ENCODE assay signal across 27 cellular contexts in the genomic region with DNA sequence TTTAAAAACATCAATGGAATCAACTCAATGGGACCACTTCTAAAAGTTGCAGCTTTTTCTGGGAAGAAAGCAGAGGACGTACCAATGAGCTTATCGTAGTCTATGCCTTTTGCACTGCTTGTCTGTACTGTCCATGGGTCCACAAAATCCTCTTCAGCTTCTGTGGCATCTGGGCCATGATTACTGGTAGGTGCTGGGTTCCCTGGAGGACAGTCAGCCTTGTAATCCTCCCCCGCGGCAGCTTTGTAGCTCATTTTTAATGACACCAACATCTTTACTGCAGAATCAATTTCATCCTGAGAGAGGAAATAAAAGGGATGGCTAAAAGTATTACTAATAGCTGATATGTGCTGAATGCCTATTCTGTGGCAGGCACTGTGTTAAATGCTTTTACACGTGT. TPM values are rescaled to one million over a fixed set of nuclear protein-coding genes. Genes with fewer than 3 reads are reported as not detected.
"Had no signal": no experiment of that assay in that cellular context is flagged by ENCODE, and none has a peak within 500 bp of the region (broad histone marks: within the 10 kb centered on the region; RNA-seq: fewer than 3 reads in every experiment).

No MANE protein-coding gene starts in this region.

- H3K9me3 Mint-ChIP-seq: activated CD4-positive, alpha-beta T cell treated with anti-CD3 and anti-CD28 coated beads, Interleukin-2, amount 10 ng/mL, durations not matched to agents 7 days and 5 days; activated CD8-positive, alpha-beta T cell treated with anti-CD3 and anti-CD28 coated beads for 36 hours; activated naive CD8-positive, alpha-beta T cell treated with anti-CD3 and anti-CD28 coated beads for 36 hours; activated T-helper 2 cell treated with anti-CD3 and anti-CD28 coated beads, Interferon-gamma antibody, Interleukin-2, Interleukin-4, amounts not matched to agents 10 μg/mL and 5 μg/mL and 100 μg/mL, durations not matched to agents 14 hours and 24 hours and 36 hours; naive B cell had no signal

- H3K27ac Mint-ChIP-seq: activated CD4-positive, alpha-beta T cell treated with anti-CD3 and anti-CD28 coated beads, Interleukin-2, amount 10 ng/mL, durations not matched to agents 7 days and 5 days; activated naive CD8-positive, alpha-beta T cell treated with anti-CD3 and anti-CD28 coated beads for 36 hours; activated T-helper 2 cell treated with anti-CD3 and anti-CD28 coated beads, Interferon-gamma antibody, Interleukin-2, Interleukin-4, amounts not matched to agents 10 μg/mL and 5 μg/mL and 100 μg/mL, durations not matched to agents 14 hours and 24 hours and 36 hours had no signal

- DNase-seq: activated CD4-positive, alpha-beta T cell treated with anti-CD3 and anti-CD28 coated beads, Interleukin-2, amount 10 ng/mL, durations not matched to agents 7 days and 5 days; activated CD4-positive, CD25-positive, alpha-beta regulatory T cell treated with anti-CD3 and anti-CD28 coated beads, Interleukin-2, amount 50 U/mL, for 72 hours; activated CD8-positive, alpha-beta memory T cell treated with anti-CD3 and anti-CD28 coated beads, Interleukin-2, amount 10 ng/mL, durations not matched to agents 7 days and 5 days; activated CD8-positive, alpha-beta T cell treated with anti-CD3 and anti-CD28 coated beads for 36 hours; activated naive CD4-positive, alpha-beta T cell treated with Interleukin-2 at 50 U/mL for 16 hours; activated naive CD8-positive, alpha-beta T cell treated with anti-CD3 and anti-CD28 coated beads for 36 hours; central memory CD4-positive, alpha-beta T cell; effector CD8-positive, alpha-beta T cell; mesendoderm; mucosa of descending colon; naive B cell; occipital lobe; sigmoid colon; spleen; stimulated activated CD4-positive, alpha-beta T cell treated with anti-CD3 and anti-CD28 coated beads, Interleukin-4, amount 100 ng/mL, for 1 hour; stimulated activated naive CD4-positive, alpha-beta T cell had no signal

- H3K9me3 ChIP-seq: mucosa of descending colon, sigmoid colon, spleen, thoracic aorta had no signal

- H3K27me3 Mint-ChIP-seq: activated CD4-positive, alpha-beta T cell treated with anti-CD3 and anti-CD28 coated beads, Interleukin-2, amount 10 ng/mL, durations not matched to agents 7 days and 5 days; activated CD8-positive, alpha-beta memory T cell treated with anti-CD3 and anti-CD28 coated beads, Interleukin-2, amount 10 ng/mL, durations not matched to agents 7 days and 5 days; activated CD8-positive, alpha-beta T cell treated with anti-CD3 and anti-CD28 coated beads for 36 hours; activated naive CD8-positive, alpha-beta T cell treated with anti-CD3 and anti-CD28 coated beads for 36 hours; naive B cell had no signal

- H3K27me3 ChIP-seq: sigmoid colon, spleen had no signal

- ATAC-seq: activated CD8-positive, alpha-beta memory T cell treated with anti-CD3 and anti-CD28 coated beads, Interleukin-2, amount 10 ng/mL, durations not matched to agents 7 days and 5 days; activated CD8-positive, alpha-beta T cell treated with anti-CD3 and anti-CD28 coated beads for 36 hours; esophagus mucosa; mucosa of descending colon had no signal

- H3K27ac ChIP-seq: thoracic aorta had no signal

- H3K4me3 Mint-ChIP-seq: activated CD4-positive, alpha-beta T cell treated with anti-CD3 and anti-CD28 coated beads, Interleukin-2, amount 10 ng/mL, durations not matched to agents 7 days and 5 days; activated CD8-positive, alpha-beta memory T cell treated with anti-CD3 and anti-CD28 coated beads, Interleukin-2, amount 10 ng/mL, durations not matched to agents 7 days and 5 days; activated CD8-positive, alpha-beta T cell treated with anti-CD3 and anti-CD28 coated beads for 36 hours; activated naive CD8-positive, alpha-beta T cell treated with anti-CD3 and anti-CD28 coated beads for 36 hours; naive B cell had no signal

- H3K4me3 ChIP-seq: mucosa of descending colon, sigmoid colon, spleen, thoracic aorta had no signal

RNA-seq across cellular contexts. Expression of gene SLC25A47, which starts 38.5 kb away (rescaled TPM):
- total RNA-seq: activated CD4-positive, alpha-beta T cell treated with anti-CD3 and anti-CD28 coated beads, Interleukin-2, amount 10 ng/mL, durations not matched to agents 7 days and 5 days; activated CD8-positive, alpha-beta memory T cell treated with anti-CD3 and anti-CD28 coated beads, Interleukin-2, amount 10 ng/mL, durations not matched to agents 7 days and 5 days; activated CD8-positive, alpha-beta T cell treated with anti-CD3 and anti-CD28 coated beads for 36 hours; activated naive CD8-positive, alpha-beta T cell treated with anti-CD3 and anti-CD28 coated beads for 36 hours; activated T-helper 2 cell treated with anti-CD3 and anti-CD28 coated beads, Interferon-gamma antibody, Interleukin-2, Interleukin-4, amounts not matched to agents 10 μg/mL and 5 μg/mL and 100 μg/mL, durations not matched to agents 14 hours and 24 hours and 36 hours; astrocyte; dermis blood vessel endothelial cell; esophagus mucosa; frontal cortex; lower leg skin; occipital lobe; renal cortical epithelial cell; sigmoid colon; spleen; T-helper 2 cell treated with Interferon-gamma antibody and Interleukin-4, amounts not matched to agents 100 ng/mL and 5 ng/mL, for 36 hours; thoracic aorta; ureter had no signal
- polyA plus RNA-seq: neural cell had no signal
